Comparison of ENCODE assay signal across 39 cellular contexts in genomic region chr4:40087799-40088366, GRCh38.
"Had no signal": no experiment of that assay in that cellular context is flagged by ENCODE, and none has a peak within 500 bp of the region (broad histone marks: within the 10 kb centered on the region; RNA-seq: fewer than 3 reads in every experiment).

No MANE protein-coding gene starts in this region.

- H3K27ac Mint-ChIP-seq: activated naive CD4-positive, alpha-beta T cell treated with anti-CD3 and anti-CD28 coated beads for 36 hours; activated naive CD4-positive, alpha-beta T cell treated with anti-CD3 and anti-CD28 coated beads, Interleukin-2, amount 10 ng/mL, durations not matched to agents 7 days and 5 days; activated naive CD4-positive, alpha-beta T cell treated with anti-CD3 and anti-CD28 coated beads, Interleukin-2, amount 50 U/mL, for 24 hours; activated naive CD4-positive, alpha-beta T cell treated with anti-CD3 and anti-CD28 coated beads, Interleukin-2, amount 50 U/mL, for 72 hours; activated naive CD8-positive, alpha-beta T cell; activated naive CD8-positive, alpha-beta T cell treated with anti-CD3 and anti-CD28 coated beads for 36 hours; activated naive CD8-positive, alpha-beta T cell treated with anti-CD3 and anti-CD28 coated beads, Interleukin-2, amount 10 ng/mL, durations not matched to agents 7 days and 5 days; activated naive CD8-positive, alpha-beta T cell treated with anti-CD3 and anti-CD28 coated beads, Interleukin-2, amount 50 U/mL, for 24 hours; activated T-helper 1 cell treated with anti-CD3 and anti-CD28 coated beads, Interleukin-12 subunit alpha, Interleukin-12 subunit beta, Interleukin-2, Interleukin-4 antibody, amounts not matched to agents 30 ng/mL and 10 ng/mL and 1 ng/mL, durations not matched to agents 14 hours and 24 hours and 36 hours; activated T-helper 17 cell treated with anti-CD3 and anti-CD28 coated beads, Interleukin-2, amount 50 U/mL, for 72 hours; activated T-helper 2 cell treated with anti-CD3 and anti-CD28 coated beads, Interferon-gamma antibody, Interleukin-2, Interleukin-4, amounts not matched to agents 10 μg/mL and 5 μg/mL and 100 μg/mL, durations not matched to agents 14 hours and 24 hours and 36 hours; brain had no signal

- ATAC-seq: activated naive CD4-positive, alpha-beta T cell treated with anti-CD3 and anti-CD28 coated beads, Interleukin-2, amount 50 U/mL, for 72 hours; activated naive CD8-positive, alpha-beta T cell treated with anti-CD3 and anti-CD28 coated beads, Interleukin-2, amount 50 U/mL, for 24 hours; activated T-cell treated with anti-CD3 and anti-CD28 coated beads, Interleukin-2, amount 50 U/mL, for 4 hours; activated T-cell treated with anti-CD3 and anti-CD28 coated beads, Interleukin-2, amount 50 U/mL, for 72 hours; activated T-helper 17 cell treated with anti-CD3 and anti-CD28 coated beads, Interleukin-2, amount 50 U/mL, for 72 hours; body of pancreas had no signal

- FAIRE-seq: astrocyte, bronchial epithelial cell, colon had no signal

- H3K27ac ChIP-seq: adrenal gland, ascending aorta, body of pancreas, brain microvascular endothelial cell, breast epithelium, cardiac muscle cell had no signal

- H3K27me3 ChIP-seq: adrenal gland, ascending aorta, body of pancreas, brain microvascular endothelial cell, breast epithelium, cardiac muscle cell had no signal

- H3K4me3 Mint-ChIP-seq: activated naive CD4-positive, alpha-beta T cell treated with anti-CD3 and anti-CD28 coated beads for 36 hours; activated naive CD4-positive, alpha-beta T cell treated with anti-CD3 and anti-CD28 coated beads, Interleukin-2, amount 10 ng/mL, durations not matched to agents 7 days and 5 days; activated naive CD4-positive, alpha-beta T cell treated with anti-CD3 and anti-CD28 coated beads, Interleukin-2, amount 50 U/mL, for 24 hours; activated naive CD8-positive, alpha-beta T cell; activated naive CD8-positive, alpha-beta T cell treated with anti-CD3 and anti-CD28 coated beads for 36 hours; activated naive CD8-positive, alpha-beta T cell treated with anti-CD3 and anti-CD28 coated beads, Interleukin-2, amount 10 ng/mL, durations not matched to agents 7 days and 5 days; activated naive CD8-positive, alpha-beta T cell treated with anti-CD3 and anti-CD28 coated beads, Interleukin-2, amount 50 U/mL, for 24 hours; activated T-cell treated with anti-CD3 and anti-CD28 coated beads, Interleukin-2, amount 50 U/mL, for 4 hours; activated T-cell treated with anti-CD3 and anti-CD28 coated beads, Interleukin-2, amount 50 U/mL, for 72 hours; activated T-helper 1 cell treated with anti-CD3 and anti-CD28 coated beads, Interleukin-12 subunit alpha, Interleukin-12 subunit beta, Interleukin-2, Interleukin-4 antibody, amounts not matched to agents 30 ng/mL and 10 ng/mL and 1 ng/mL, durations not matched to agents 14 hours and 24 hours and 36 hours; activated T-helper 17 cell treated with anti-CD3 and anti-CD28 coated beads, Interleukin-2, amount 50 U/mL, for 72 hours; brain; central memory CD8-positive, alpha-beta T cell had no signal

- H3K9me3 Mint-ChIP-seq: activated naive CD4-positive, alpha-beta T cell treated with anti-CD3 and anti-CD28 coated beads for 36 hours; activated naive CD4-positive, alpha-beta T cell treated with anti-CD3 and anti-CD28 coated beads, Interleukin-2, amount 10 ng/mL, durations not matched to agents 7 days and 5 days; activated naive CD4-positive, alpha-beta T cell treated with anti-CD3 and anti-CD28 coated beads, Interleukin-2, amount 50 U/mL, for 24 hours; activated naive CD4-positive, alpha-beta T cell treated with anti-CD3 and anti-CD28 coated beads, Interleukin-2, amount 50 U/mL, for 72 hours; activated naive CD8-positive, alpha-beta T cell treated with anti-CD3 and anti-CD28 coated beads for 36 hours; activated naive CD8-positive, alpha-beta T cell treated with anti-CD3 and anti-CD28 coated beads, Interleukin-2, amount 10 ng/mL, durations not matched to agents 7 days and 5 days; activated naive CD8-positive, alpha-beta T cell treated with anti-CD3 and anti-CD28 coated beads, Interleukin-2, amount 50 U/mL, for 24 hours; activated T-cell treated with anti-CD3 and anti-CD28 coated beads, Interleukin-2, amount 50 U/mL, for 4 hours; activated T-cell treated with anti-CD3 and anti-CD28 coated beads, Interleukin-2, amount 50 U/mL, for 72 hours; activated T-helper 1 cell treated with anti-CD3 and anti-CD28 coated beads, Interleukin-12 subunit alpha, Interleukin-12 subunit beta, Interleukin-2, Interleukin-4 antibody, amounts not matched to agents 30 ng/mL and 10 ng/mL and 1 ng/mL, durations not matched to agents 14 hours and 24 hours and 36 hours; activated T-helper 17 cell treated with anti-CD3 and anti-CD28 coated beads, Interleukin-2, amount 50 U/mL, for 72 hours; activated T-helper 2 cell treated with anti-CD3 and anti-CD28 coated beads, Interferon-gamma antibody, Interleukin-2, Interleukin-4, amounts not matched to agents 10 μg/mL and 5 μg/mL and 100 μg/mL, durations not matched to agents 14 hours and 24 hours and 36 hours; central memory CD8-positive, alpha-beta T cell had no signal

- H3K4me1 Mint-ChIP-seq: activated naive CD8-positive, alpha-beta T cell treated with anti-CD3 and anti-CD28 coated beads, Interleukin-2, amount 50 U/mL, for 24 hours; activated T-helper 17 cell treated with anti-CD3 and anti-CD28 coated beads, Interleukin-2, amount 50 U/mL, for 72 hours had no signal

- H3K36me3 Mint-ChIP-seq: activated naive CD4-positive, alpha-beta T cell treated with anti-CD3 and anti-CD28 coated beads, Interleukin-2, amount 50 U/mL, for 72 hours had no signal

- H3K36me3 ChIP-seq: adrenal gland, ascending aorta, brain microvascular endothelial cell, breast epithelium, cardiac muscle cell had no signal

- H3K27me3 Mint-ChIP-seq: activated naive CD4-positive, alpha-beta T cell treated with anti-CD3 and anti-CD28 coated beads, Interleukin-2, amount 10 ng/mL, durations not matched to agents 7 days and 5 days; activated naive CD4-positive, alpha-beta T cell treated with anti-CD3 and anti-CD28 coated beads, Interleukin-2, amount 50 U/mL, for 24 hours; activated naive CD8-positive, alpha-beta T cell; activated naive CD8-positive, alpha-beta T cell treated with anti-CD3 and anti-CD28 coated beads for 36 hours; activated naive CD8-positive, alpha-beta T cell treated with anti-CD3 and anti-CD28 coated beads, Interleukin-2, amount 10 ng/mL, durations not matched to agents 7 days and 5 days; activated naive CD8-positive, alpha-beta T cell treated with anti-CD3 and anti-CD28 coated beads, Interleukin-2, amount 50 U/mL, for 24 hours; activated T-helper 17 cell treated with anti-CD3 and anti-CD28 coated beads, Interleukin-2, amount 50 U/mL, for 72 hours; brain; central memory CD8-positive, alpha-beta T cell had no signal

- H3K9me3 ChIP-seq: adrenal gland, ascending aorta, body of pancreas had no signal

- H3K4me3 ChIP-seq: adrenal gland, ascending aorta, body of pancreas, breast epithelium, cardiac muscle cell had no signal

- DNase-seq: activated effector memory CD4-positive, alpha-beta T cell treated with anti-CD3 and anti-CD28 coated beads, Interleukin-2, amount 50 U/mL, for 16 hours; activated effector memory CD4-positive, alpha-beta T cell treated with Interleukin-2 at 50 U/mL for 16 hours; activated gamma-delta T cell; activated gamma-delta T cell treated with Interleukin-2 at 50 U/mL for 16 hours; activated naive CD4-positive, alpha-beta T cell; activated naive CD4-positive, alpha-beta T cell treated with anti-CD3 and anti-CD28 coated beads for 36 hours; activated naive CD4-positive, alpha-beta T cell treated with anti-CD3 and anti-CD28 coated beads, Interleukin-2, amount 10 ng/mL, durations not matched to agents 7 days and 5 days; activated naive CD4-positive, alpha-beta T cell treated with anti-CD3 and anti-CD28 coated beads, Interleukin-2, amount 50 U/mL, for 16 hours; activated naive CD4-positive, alpha-beta T cell treated with Interleukin-2 at 50 U/mL for 16 hours; activated naive CD8-positive, alpha-beta T cell treated with anti-CD3 and anti-CD28 coated beads for 36 hours; activated naive CD8-positive, alpha-beta T cell treated with anti-CD3 and anti-CD28 coated beads, Interleukin-2, amount 10 ng/mL, durations not matched to agents 7 days and 5 days; activated naive CD8-positive, alpha-beta T cell treated with anti-CD3 and anti-CD28 coated beads, Interleukin-2, amount 50 U/mL, for 24 hours; activated T-cell treated with anti-CD3 and anti-CD28 coated beads, Interleukin-2, amount 50 U/mL, for 4 hours; activated T-cell treated with anti-CD3 and anti-CD28 coated beads, Interleukin-2, amount 50 U/mL, for 48 hours; activated T-cell treated with anti-CD3 and anti-CD28 coated beads, Interleukin-2, amount 50 U/mL, for 72 hours; adrenal gland; amniotic stem cell; amygdala; anterior cingulate cortex; aorta; body of pancreas; brain microvascular endothelial cell; caudate nucleus; central memory CD4-positive, alpha-beta T cell; cerebellar nuclear complex had no signal

- H3K4me1 ChIP-seq: adrenal gland, ascending aorta, body of pancreas, breast epithelium had no signal
